In the genomic region with DNA sequence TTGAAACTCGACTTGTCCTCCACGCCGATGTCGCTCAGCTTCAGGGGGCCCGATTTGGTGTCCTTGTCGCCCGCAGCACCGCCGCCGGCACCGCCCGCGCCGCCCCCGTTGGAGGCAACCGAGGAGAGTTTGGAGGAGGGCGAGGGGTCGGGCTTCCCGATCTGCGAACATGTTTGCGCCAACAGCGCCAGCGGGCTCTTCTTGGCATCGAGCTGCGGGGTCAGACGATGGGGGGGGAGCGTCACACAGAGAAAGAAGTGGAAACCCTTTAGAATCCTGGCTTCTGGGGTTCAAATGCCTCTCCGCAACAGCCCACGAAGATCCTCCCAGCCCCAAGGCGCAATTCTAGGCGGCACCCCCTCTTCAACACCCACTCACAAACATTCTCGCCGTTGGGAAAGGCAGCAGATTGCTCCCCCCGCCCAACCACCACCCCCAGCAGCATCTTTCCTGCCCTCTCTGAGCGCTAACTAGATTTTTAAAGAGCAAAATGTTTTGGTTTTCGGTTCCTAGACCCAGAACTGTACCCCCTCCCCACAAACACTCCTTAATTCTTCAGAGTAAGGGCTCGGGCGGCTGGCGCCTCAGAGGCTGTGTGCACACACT, we compare ENCODE assay signal across 9 cellular contexts. TPM values are rescaled to one million over a fixed set of nuclear protein-coding genes. Genes with fewer than 3 reads are reported as not detected.
DNase-seq lines count a peak whose midpoint lies in the region; TF ChIP-seq lines count a peak whose summit lies in the region.
"Had no signal": no experiment of that assay in that cellular context is flagged by ENCODE, and none has a peak within 500 bp of the region (broad histone marks: within the 10 kb centered on the region; RNA-seq: fewer than 3 reads in every experiment).

No MANE protein-coding gene starts in this region.

- H3K27me3 ChIP-seq in colonic mucosa (peaks cover 17% of the 10 kb centered on the region), mucosa of stomach (ENCODE audit: control insufficient read depth, insufficient read depth, low read length) (peaks cover 46% of the 10 kb centered on the region)

- peaks cover 9% of the 10 kb centered on the region for H3K4me1 Mint-ChIP-seq in Calu3 (ENCODE audit: low read depth, unreplicated experiment)

- CTCF ChIA-PET in Calu3 (lab: Charles Lee): interaction anchor here (0.5 to 1.7 kb wide), 5 partner anchors 12 to 636 kb away, joined by 3 to 7 read pairs (median 5); no protein-coding TSS in a partner anchor

- H3K27me3 Mint-ChIP-seq in Calu3 (ENCODE audit: unreplicated experiment): no peaks in the 10 kb centered on the region

- H3K36me3 ChIP-seq in colonic mucosa (no peaks in the 10 kb centered on the region), mucosa of stomach (ENCODE audit: control insufficient read depth, insufficient read depth, low read length) (no peaks in the 10 kb centered on the region)

- H3K27ac Mint-ChIP-seq in Calu3 (ENCODE audit: unreplicated experiment): peak overlapping the region; percentile 55

- DNase-seq in Calu3: no peak
- peak; percentile 46 to 51 for DNase-seq in Kasumi-1 (lab: John Stamatoyannopoulos, UW)
- no peak for DNase-seq in colonic mucosa
- DNase-seq in stimulated activated CD4-positive, alpha-beta T cell treated with anti-CD3 and anti-CD28 coated beads, Interleukin-4, amount 100 ng/mL, for 1 hour: no peak
- DNase-seq in NCI-H69 (lab: John Stamatoyannopoulos, UW): no peak
- no peak for DNase-seq in H4 (ENCODE audit: low spot score)
- no peak for DNase-seq in A172 (ENCODE audit: low spot score)

- no peaks in the 10 kb centered on the region for H3K9me3 Mint-ChIP-seq in Calu3 (ENCODE audit: low read depth, unreplicated experiment)

- H3K9me3 ChIP-seq in colonic mucosa: no peaks in the 10 kb centered on the region
- H3K9me3 ChIP-seq in mucosa of stomach (ENCODE audit: control insufficient read depth, low read length): no peaks in the 10 kb centered on the region

- peak overlapping the region; percentile 90 for H3K27ac ChIP-seq in colonic mucosa

- H3K4me1 ChIP-seq in colonic mucosa (peaks cover 8% of the 10 kb centered on the region), mucosa of stomach (ENCODE audit: control insufficient read depth, insufficient read depth, low read length) (peaks cover 39% of the 10 kb centered on the region)

- intact Hi-C loops in Calu3 (cut with micrococcal nuclease; ENCODE audit: unreplicated experiment): loop anchor here (1.0 to 10.0 kb wide), 8 partner anchors 138 to 1712 kb away; no protein-coding TSS in a partner anchor
- intact Hi-C loops in colonic mucosa (cut with DNase I): loop anchor here (5.0 to 10.0 kb wide), 4 partner anchors 247 to 687 kb away; no protein-coding TSS in a partner anchor

- H3K9ac ChIP-seq in colonic mucosa (ENCODE audit: low read depth in 2 of 2, low read length in 2 of 2) (peak overlapping the region; percentile 87), mucosa of stomach (ENCODE audit: low read length) (peak overlapping the region; percentile 86)

- peaks cover 78% of the 10 kb centered on the region for H3K36me3 Mint-ChIP-seq in Calu3 (ENCODE audit: insufficient read depth, unreplicated experiment)

- no peak for TF ChIP-seq CTCF in Calu3 (IDR thresholded peaks at IDR 0.05; ENCODE audit: unreplicated experiment)
- no peak for TF ChIP-seq CTCF in colonic mucosa (IDR thresholded peaks at IDR 0.05)

- peak overlapping the region; percentile 95 for H3K4me3 Mint-ChIP-seq in Calu3 (ENCODE audit: low read depth, unreplicated experiment)

- no TSS peak for BruUV-seq in Calu3 (replicated peaks; lab: Mats Ljungman, UMichigan)

- peak overlapping the region; percentile 60 for H3K4me3 ChIP-seq in colonic mucosa
- H3K4me3 ChIP-seq in mucosa of stomach (ENCODE audit: low read length): peak overlapping the region; percentile 84

RNA-seq across cellular contexts. Expression of gene ZNF503, which starts 1.3 kb away (rescaled TPM):
- total RNA-seq in Calu3 (2022): 12.5 and 12.8 TPM in 2 replicates
- total RNA-seq in colonic mucosa: 1 to 10 TPM; 3.6 to 8.0 TPM
- total RNA-seq in H4 (2014; rRNA removed; shearing (Covaris generic)): 3.4 and 3.7 TPM in 2 replicates
- total RNA-seq in A172 (2014; rRNA removed; shearing (Covaris generic)): 8.8 and 10.6 TPM in 2 replicates
- total RNA-seq: T-helper 1 cell treated with Interleukin-12 subunit alpha and Interleukin-12 subunit beta and Interleukin-4 antibody, amounts not matched to agents 30 ng/mL and 1 ng/mL, for 36 hours had no signal

RNA-seq across cellular contexts. Expression of gene LRMDA, which starts 31.2 kb away (rescaled TPM):
- 5.5 and 7.6 TPM in 2 replicates for total RNA-seq in Calu3 (2022)
- total RNA-seq in colonic mucosa: 1 to 10 TPM; 2.5 to 5.2 TPM
- 0.10 TPM in 1 of 2 replicates, not detected in the other for total RNA-seq in H4 (2014; rRNA removed; shearing (Covaris generic))
- 0.07 TPM in 1 of 2 replicates, not detected in the other for total RNA-seq in A172 (2014; rRNA removed; shearing (Covaris generic))
- total RNA-seq: T-helper 1 cell treated with Interleukin-12 subunit alpha and Interleukin-12 subunit beta and Interleukin-4 antibody, amounts not matched to agents 30 ng/mL and 1 ng/mL, for 36 hours had no signal

Comparison
In these comparisons a context has a peak if more than half of its experiments do, and no peak if none do; other contexts are left out.
1. DNase-seq: peak in Kasumi-1 (2 of 2); none in Calu3 (single experiment), colonic mucosa (single experiment), stimulated activated CD4-positive, alpha-beta T cell treated with anti-CD3 and anti-CD28 coated beads, Interleukin-4, amount 100 ng/mL, for 1 hour (single experiment), NCI-H69 (single experiment), H4 (single experiment) and A172 (single experiment).